ENCODE assay signal across 24 cellular contexts in genomic region chr2:209805351-209805750, GRCh38. TPM values are rescaled to one million over a fixed set of nuclear protein-coding genes. Genes with fewer than 3 reads are reported as not detected.
DNase-seq lines count a peak whose midpoint lies in the region; ATAC-seq and TF ChIP-seq lines count a peak whose summit lies in the region.
"Had no signal": no experiment of that assay in that cellular context is flagged by ENCODE, and none has a peak within 500 bp of the region (broad histone marks: within the 10 kb centered on the region; RNA-seq: fewer than 3 reads in every experiment).

No MANE protein-coding gene starts in this region.

- no peak overlapping the region for H3K4me3 ChIP-seq in GM23338
- H3K4me3 ChIP-seq: A549, BLaER1 had no signal

- H2AFZ ChIP-seq in GM23338, result no peak overlapping the region

- no peak for ATAC-seq in GM23338
- ATAC-seq: A549; CD8-positive, alpha-beta T cell had no signal

- in situ Hi-C loops in G401 (cut with HindIII; ENCODE audit: low sequenced_read_pairs) (no loop called here), GM13977 (cut with MboI; ENCODE audit: low pct_unique_long_range_greater_than_20kb, low sequenced_read_pairs, unreplicated experiment) (no loop called here)

- no peak overlapping the region for H3K4me3 Mint-ChIP-seq in endothelial cell (ENCODE audit: unreplicated experiment)
- H3K4me3 Mint-ChIP-seq in GM23338, result no peak overlapping the region
- H3K4me3 Mint-ChIP-seq: CD14-positive monocyte; CD4-positive, CD25-positive, alpha-beta regulatory T cell; CD8-positive, alpha-beta T cell had no signal

- no peak overlapping the region for H3K4me2 ChIP-seq in GM23338
- H3K4me2 ChIP-seq: A549, BLaER1 had no signal

- H3K27ac ChIP-seq in GM23338 (ENCODE audit: low read depth), result no peak overlapping the region
- H3K27ac ChIP-seq: 22Rv1, A549, BLaER1 had no signal

- H3K4me1 ChIP-seq in GM23338 (ENCODE audit: insufficient read depth), result no peaks in the 10 kb centered on the region
- H3K4me1 ChIP-seq: A549 had no signal

- TF ChIP-seq CTCF in endothelial cell (IDR thresholded peaks at IDR 0.05; ENCODE audit: unreplicated experiment) (no peak), GM13977 (IDR thresholded peaks at IDR 0.05; ENCODE audit: extremely low read depth, insufficient read depth, missing control alignments) (no peak), GM23338 (conservative IDR thresholded peaks at IDR 0.05; ENCODE audit: low read depth in 2 of 2) (no peak)

- no peaks in the 10 kb centered on the region for H3K27me3 ChIP-seq in GM23338 (ENCODE audit: insufficient read depth)
- H3K27me3 ChIP-seq: BE2C, BLaER1 had no signal

- H3K36me3 ChIP-seq in GM23338 (ENCODE audit: insufficient read depth), result no peaks in the 10 kb centered on the region
- H3K36me3 ChIP-seq: BLaER1 had no signal

- no peaks in the 10 kb centered on the region for H4K20me1 ChIP-seq in GM23338 (replicated peaks; ENCODE audit: insufficient read depth)
- H4K20me1 ChIP-seq: BLaER1 had no signal

- no peaks in the 10 kb centered on the region for H3K9me2 ChIP-seq in GM23338 (ENCODE audit: insufficient read depth)

- H3K4me1 Mint-ChIP-seq in endothelial cell (ENCODE audit: unreplicated experiment) (no peaks in the 10 kb centered on the region), GM23338 (no peaks in the 10 kb centered on the region)
- H3K4me1 Mint-ChIP-seq: CD14-positive monocyte; CD4-positive, CD25-positive, alpha-beta regulatory T cell had no signal

- H3K36me3 Mint-ChIP-seq in endothelial cell (ENCODE audit: low read depth, unreplicated experiment) (no peaks in the 10 kb centered on the region), GM23338 (ENCODE audit: low read depth) (no peaks in the 10 kb centered on the region)
- H3K36me3 Mint-ChIP-seq: CD14-positive monocyte; CD4-positive, CD25-positive, alpha-beta regulatory T cell; CD8-positive, alpha-beta T cell had no signal

- peak overlapping the region; percentile 9 for H3K27ac Mint-ChIP-seq in endothelial cell (ENCODE audit: unreplicated experiment)
- H3K27ac Mint-ChIP-seq in GM23338, result no peak overlapping the region
- H3K27ac Mint-ChIP-seq: CD14-positive monocyte; CD4-positive, CD25-positive, alpha-beta regulatory T cell; CD8-positive, alpha-beta T cell had no signal

- peaks cover 4% of the 10 kb centered on the region for H3K27me3 Mint-ChIP-seq in endothelial cell (ENCODE audit: unreplicated experiment)
- peaks cover 6% of the 10 kb centered on the region for H3K27me3 Mint-ChIP-seq in GM23338 (ENCODE audit: insufficient read depth, low read depth, poor library complexity)
- H3K27me3 Mint-ChIP-seq: CD4-positive, CD25-positive, alpha-beta regulatory T cell had no signal

- no peaks in the 10 kb centered on the region for H3K79me2 ChIP-seq in GM23338 (replicated peaks; ENCODE audit: insufficient read depth)

- DNase-seq in G401 (ENCODE audit: low spot score) (peak; percentile 98), cerebellar cortex (ENCODE audit: low spot score) (peak; percentile 97), cerebellum (ENCODE audit: low spot score) (peak; percentile 85), endothelial cell (ENCODE audit: low spot score) (no peak), SKM-1 (lab: John Stamatoyannopoulos, UW; ENCODE audit: unreplicated experiment) (no peak), GM13977 (ENCODE audit: low spot score) (no peak), NCI-H748 (lab: John Stamatoyannopoulos, UW; ENCODE audit: unreplicated experiment) (no peak), GM23338 (ENCODE audit: low spot score) (no peak)
- DNase-seq: BE2C; CD4-positive, CD25-positive, alpha-beta regulatory T cell; CD8-positive, alpha-beta T cell; COR-L47; DMS 273 treated with DMSO at 0.1 percent for 48 hours; DMS153; DMS53; DMS79; DND-41; EL; GF-D8 had no signal

- no peaks in the 10 kb centered on the region for H3F3A ChIP-seq in GM23338 (replicated peaks; ENCODE audit: low read depth)

- H3K9me3 Mint-ChIP-seq in endothelial cell (ENCODE audit: unreplicated experiment) (no peaks in the 10 kb centered on the region), GM23338 (no peaks in the 10 kb centered on the region)
- H3K9me3 Mint-ChIP-seq: CD8-positive, alpha-beta T cell had no signal

TF ChIP-seq in GM23338, 12 proteins besides CTCF, POLR2A, EP300 and RAD21 (continues in another document):
- TF ChIP-seq ZNF462 (CRISPR knock-in tag; IDR thresholded peaks at IDR 0.05) (no peak), NANOG (IDR thresholded peaks at IDR 0.05; ENCODE audit: borderline replicate concordance) (no peak)

RNA-seq across cellular contexts. Expression of gene UNC80, which starts 33.7 kb away (rescaled TPM):
- total RNA-seq in G401 (2014; rRNA removed; shearing (Covaris generic)), result not detected in 2 replicates
- total RNA-seq in cerebellum, result 34.8 TPM
- total RNA-seq in endothelial cell (ENCODE audit: unreplicated experiment), result 0.05 TPM
- 0.47 and 1.5 TPM in 2 replicates for total RNA-seq in GM23338 (2014; rRNA removed; shearing (Covaris generic))
- polyA plus RNA-seq in GM23338 (2016; fragmentation: Nextera tagmentation; extraction: Ambion mirVana), result 0.03 and 0.11 TPM in 2 replicates
- total RNA-seq: CD4-positive, CD25-positive, alpha-beta regulatory T cell; CD8-positive, alpha-beta T cell; Daoy had no signal
- polyA plus RNA-seq: A549; CD14-positive monocyte; CD4-positive, CD25-positive, alpha-beta regulatory T cell had no signal

Comparison
In these comparisons a context has a peak if more than half of its experiments do, and no peak if none do; other contexts are left out.
1. DNase-seq: peak in G401 (single experiment), cerebellar cortex (single experiment) and cerebellum (single experiment); none in endothelial cell (single experiment), SKM-1 (single experiment), GM13977 (single experiment), NCI-H748 (single experiment) and GM23338 (single experiment).
2. RNA of gene UNC80, which starts 33.7 kb away (total RNA-seq): 34.8 TPM in cerebellum (single experiment); 0.47 to 1.5 TPM in GM23338, 0.05 TPM in endothelial cell (single experiment) and not detected in G401; every median in the first group is over 10 times any median in the second.